Comparison of ENCODE assay signal across 20 cellular contexts in the genomic region with DNA sequence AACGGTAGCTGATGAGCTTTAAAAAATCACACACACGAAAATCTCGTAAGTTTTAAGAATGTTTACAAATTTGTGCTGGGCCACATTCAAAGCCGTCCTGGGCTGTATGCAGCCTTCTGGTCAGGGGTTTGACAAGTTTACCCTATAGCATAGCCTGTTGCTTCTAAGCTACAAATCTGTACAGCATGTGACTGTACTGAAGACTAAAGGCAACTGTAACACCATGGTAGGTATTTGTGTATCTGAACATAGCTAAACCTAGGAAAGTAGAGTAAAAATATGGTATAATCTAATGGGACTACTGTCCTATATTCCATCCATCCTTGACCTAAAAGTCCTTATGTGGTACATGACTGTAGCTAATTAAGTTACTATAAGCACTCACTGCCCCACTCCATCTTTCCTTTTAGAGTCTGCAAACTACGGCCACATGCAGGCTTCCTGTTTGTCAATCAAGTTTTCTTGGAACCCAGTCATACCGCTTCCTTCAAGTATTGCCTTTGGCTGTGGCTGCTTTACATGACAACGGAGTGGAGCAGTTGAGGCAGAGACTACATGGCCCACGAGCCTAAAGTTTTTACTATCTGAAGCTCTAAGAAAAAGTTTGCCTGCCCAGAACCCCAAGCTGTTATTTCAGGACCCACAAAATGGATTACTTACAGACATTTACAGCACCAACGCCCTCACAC. TPM values are rescaled to one million over a fixed set of nuclear protein-coding genes. Genes with fewer than 3 reads are reported as not detected.
DNase-seq lines count a peak whose midpoint lies in the region; ATAC-seq and TF ChIP-seq lines count a peak whose summit lies in the region.
"Had no signal": no experiment of that assay in that cellular context is flagged by ENCODE, and none has a peak within 500 bp of the region (broad histone marks: within the 10 kb centered on the region; RNA-seq: fewer than 3 reads in every experiment).

No MANE protein-coding gene starts in this region.

- no peaks in the 10 kb centered on the region for H3K9me3 ChIP-seq in neural progenitor cell (ENCODE audit: low read depth)
- no peaks in the 10 kb centered on the region for H3K9me3 ChIP-seq in effector memory CD4-positive, alpha-beta T cell (ENCODE audit: control insufficient read depth, low read length)
- H3K9me3 ChIP-seq: psoas muscle had no signal

- intact Hi-C loops in activated T-helper 1 cell treated with anti-CD3 and anti-CD28 coated beads, Interleukin-12 subunit alpha, Interleukin-12 subunit beta, Interleukin-2, Interleukin-4 antibody, amounts not matched to agents 30 ng/mL and 10 ng/mL and 1 ng/mL, durations not matched to agents 14 hours and 24 hours and 36 hours (cut with micrococcal nuclease): loop anchor here (5.0 kb wide), 1 partner anchor 219 kb away; no protein-coding TSS in a partner anchor

- H3K4me3 ChIP-seq in neural progenitor cell: no peak overlapping the region
- no peak overlapping the region for H3K4me3 ChIP-seq in effector memory CD4-positive, alpha-beta T cell (ENCODE audit: insufficient read depth, low read depth, low read length, poor library complexity, severe bottlenecking)
- H3K4me3 ChIP-seq: psoas muscle had no signal

- peak overlapping the region; percentile 97 for H3K27ac Mint-ChIP-seq in activated CD4-positive, alpha-beta T cell treated with anti-CD3 and anti-CD28 coated beads, Interleukin-2, amount 10 ng/mL, durations not matched to agents 7 days and 5 days
- H3K27ac Mint-ChIP-seq in activated T-helper 1 cell treated with anti-CD3 and anti-CD28 coated beads, Interleukin-12 subunit alpha, Interleukin-12 subunit beta, Interleukin-2, Interleukin-4 antibody, amounts not matched to agents 30 ng/mL and 10 ng/mL and 1 ng/mL, durations not matched to agents 14 hours and 24 hours and 36 hours: peak overlapping the region; percentile 97
- H3K27ac Mint-ChIP-seq in neural progenitor cell: peak overlapping the region; percentile 51
- H3K27ac Mint-ChIP-seq: activated naive CD8-positive, alpha-beta T cell; nephron; type B pancreatic cell had no signal

- H3K9me3 Mint-ChIP-seq in activated CD4-positive, alpha-beta T cell treated with anti-CD3 and anti-CD28 coated beads, Interleukin-2, amount 10 ng/mL, durations not matched to agents 7 days and 5 days: peaks cover 6% of the 10 kb centered on the region
- H3K9me3 Mint-ChIP-seq in activated T-helper 1 cell treated with anti-CD3 and anti-CD28 coated beads, Interleukin-12 subunit alpha, Interleukin-12 subunit beta, Interleukin-2, Interleukin-4 antibody, amounts not matched to agents 30 ng/mL and 10 ng/mL and 1 ng/mL, durations not matched to agents 14 hours and 24 hours and 36 hours: peaks cover 7% of the 10 kb centered on the region
- no peaks in the 10 kb centered on the region for H3K9me3 Mint-ChIP-seq in neural progenitor cell
- H3K9me3 Mint-ChIP-seq: nephron, type B pancreatic cell had no signal

- peaks cover 50% of the 10 kb centered on the region for H3K4me1 Mint-ChIP-seq in activated CD4-positive, alpha-beta T cell treated with anti-CD3 and anti-CD28 coated beads, Interleukin-2, amount 10 ng/mL, durations not matched to agents 7 days and 5 days
- peaks cover 75% of the 10 kb centered on the region for H3K4me1 Mint-ChIP-seq in activated T-helper 1 cell treated with anti-CD3 and anti-CD28 coated beads, Interleukin-12 subunit alpha, Interleukin-12 subunit beta, Interleukin-2, Interleukin-4 antibody, amounts not matched to agents 30 ng/mL and 10 ng/mL and 1 ng/mL, durations not matched to agents 14 hours and 24 hours and 36 hours (ENCODE audit: low read depth)
- peaks cover 52% of the 10 kb centered on the region for H3K4me1 Mint-ChIP-seq in neural progenitor cell

- H3K36me3 Mint-ChIP-seq in activated CD4-positive, alpha-beta T cell treated with anti-CD3 and anti-CD28 coated beads, Interleukin-2, amount 10 ng/mL, durations not matched to agents 7 days and 5 days (ENCODE audit: low read depth): peaks cover 19% of the 10 kb centered on the region
- peaks cover 51% of the 10 kb centered on the region for H3K36me3 Mint-ChIP-seq in activated T-helper 1 cell treated with anti-CD3 and anti-CD28 coated beads, Interleukin-12 subunit alpha, Interleukin-12 subunit beta, Interleukin-2, Interleukin-4 antibody, amounts not matched to agents 30 ng/mL and 10 ng/mL and 1 ng/mL, durations not matched to agents 14 hours and 24 hours and 36 hours (ENCODE audit: low read depth)
- H3K36me3 Mint-ChIP-seq in neural progenitor cell: no peaks in the 10 kb centered on the region

- H3K27me3 Mint-ChIP-seq in activated CD4-positive, alpha-beta T cell treated with anti-CD3 and anti-CD28 coated beads, Interleukin-2, amount 10 ng/mL, durations not matched to agents 7 days and 5 days: peaks cover 28% of the 10 kb centered on the region
- H3K27me3 Mint-ChIP-seq in activated T-helper 1 cell treated with anti-CD3 and anti-CD28 coated beads, Interleukin-12 subunit alpha, Interleukin-12 subunit beta, Interleukin-2, Interleukin-4 antibody, amounts not matched to agents 30 ng/mL and 10 ng/mL and 1 ng/mL, durations not matched to agents 14 hours and 24 hours and 36 hours (ENCODE audit: insufficient read depth): peaks cover 13% of the 10 kb centered on the region
- peaks cover 26% of the 10 kb centered on the region for H3K27me3 Mint-ChIP-seq in neural progenitor cell (ENCODE audit: insufficient read depth, low read depth)

- no peaks in the 10 kb centered on the region for H3F3A ChIP-seq in neural progenitor cell (ENCODE audit: low read depth)

- no peak overlapping the region for H2AFZ ChIP-seq in neural progenitor cell (replicated peaks)

- no peak for ATAC-seq in HG03378 (IDR thresholded peaks at IDR 0.05; ENCODE audit: unreplicated experiment)
- ATAC-seq: psoas muscle, SK-N-SH treated with all-trans-retinoic acid at 6 μM for 48 hours had no signal

- TF ChIP-seq CTCF in neural progenitor cell (IDR thresholded peaks at IDR 0.05): no peak

- no peaks in the 10 kb centered on the region for H4K20me1 ChIP-seq in neural progenitor cell (ENCODE audit: low read depth)

- peaks cover 6% of the 10 kb centered on the region for H3K4me1 ChIP-seq in neural progenitor cell
- no peaks in the 10 kb centered on the region for H3K4me1 ChIP-seq in effector memory CD4-positive, alpha-beta T cell (ENCODE audit: control insufficient read depth, insufficient read depth, low read length, poor library complexity, severe bottlenecking)

- no peak overlapping the region for H3K27ac ChIP-seq in neural progenitor cell
- H3K27ac ChIP-seq in effector memory CD4-positive, alpha-beta T cell (ENCODE audit: insufficient read depth, low read length, poor library complexity, severe bottlenecking): no peak overlapping the region
- H3K27ac ChIP-seq: brain microvascular endothelial cell, psoas muscle had no signal

- H3K27me3 ChIP-seq in neural progenitor cell: peaks cover 73% of the 10 kb centered on the region
- peaks cover 5% of the 10 kb centered on the region for H3K27me3 ChIP-seq in effector memory CD4-positive, alpha-beta T cell (replicated peaks; ENCODE audit: control insufficient read depth, insufficient read depth, low read length, poor library complexity, severe bottlenecking)
- H3K27me3 ChIP-seq: brain microvascular endothelial cell had no signal

- DNase-seq in activated CD4-positive, alpha-beta T cell treated with anti-CD3 and anti-CD28 coated beads, Interleukin-2, amount 10 ng/mL, durations not matched to agents 7 days and 5 days: peak; percentile 43
- DNase-seq in activated CD4-positive, alpha-beta T cell treated with anti-CD3 and anti-CD28 coated beads, Interleukin-2, amount 50 U/mL, for 1 hour: no peak
- DNase-seq in NCI-H226 (peak; percentile 43), neural progenitor cell (ENCODE audit: low spot score) (no peak), foreskin melanocyte (no peak)
- peak; percentile 27 for DNase-seq in activated T-helper 1 cell treated with anti-CD3 and anti-CD28 coated beads, Interleukin-12 subunit alpha, Interleukin-12 subunit beta, Interleukin-2, Interleukin-4 antibody, amounts not matched to agents 30 ng/mL and 10 ng/mL and 1 ng/mL, durations not matched to agents 14 hours and 24 hours and 36 hours (ENCODE audit: low spot score)
- no peak for DNase-seq in effector memory CD4-positive, alpha-beta T cell
- DNase-seq: brain microvascular endothelial cell, DMS79, NCI-H1436, NCI-H2171, NCI-H748 treated with DMSO at 0.1 percent for 48 hours had no signal

- H3K9ac ChIP-seq in neural progenitor cell: no peak overlapping the region

- CTCF ChIA-PET in activated CD4-positive, alpha-beta T cell treated with anti-CD3 and anti-CD28 coated beads, Interleukin-2, amount 10 ng/mL, durations not matched to agents 7 days and 5 days (lab: Charles Lee): interaction anchor here (0.7 to 3.0 kb wide), 7 partner anchors 10 to 81 kb away, joined by 3 to 10 read pairs (median 5); no protein-coding TSS in a partner anchor

- no peak overlapping the region for H3K4me2 ChIP-seq in neural progenitor cell

- peak overlapping the region; percentile 45 for H3K4me3 Mint-ChIP-seq in activated CD4-positive, alpha-beta T cell treated with anti-CD3 and anti-CD28 coated beads, Interleukin-2, amount 10 ng/mL, durations not matched to agents 7 days and 5 days
- H3K4me3 Mint-ChIP-seq in activated T-helper 1 cell treated with anti-CD3 and anti-CD28 coated beads, Interleukin-12 subunit alpha, Interleukin-12 subunit beta, Interleukin-2, Interleukin-4 antibody, amounts not matched to agents 30 ng/mL and 10 ng/mL and 1 ng/mL, durations not matched to agents 14 hours and 24 hours and 36 hours: peak overlapping the region; percentile 67
- H3K4me3 Mint-ChIP-seq in neural progenitor cell: no peak overlapping the region
- H3K4me3 Mint-ChIP-seq: activated naive CD8-positive, alpha-beta T cell; nephron; type B pancreatic cell had no signal

- H3K36me3 ChIP-seq in neural progenitor cell: no peaks in the 10 kb centered on the region
- H3K36me3 ChIP-seq in effector memory CD4-positive, alpha-beta T cell (ENCODE audit: control insufficient read depth, insufficient read depth, low read length): no peaks in the 10 kb centered on the region
- H3K36me3 ChIP-seq: brain microvascular endothelial cell had no signal

- POLR2A ChIA-PET in activated CD4-positive, alpha-beta T cell treated with anti-CD3 and anti-CD28 coated beads, Interleukin-2, amount 10 ng/mL, durations not matched to agents 7 days and 5 days (lab: Charles Lee): no interaction called here

- no peaks in the 10 kb centered on the region for H3K79me2 ChIP-seq in neural progenitor cell (ENCODE audit: low read depth)

RNA-seq across cellular contexts. Expression of a gene that starts 18.5 kb away (rescaled TPM):
- total RNA-seq in activated CD4-positive, alpha-beta T cell treated with anti-CD3 and anti-CD28 coated beads, Interleukin-2, amount 10 ng/mL, durations not matched to agents 7 days and 5 days: 1 to 10 TPM; 2.2 to 2.5 TPM
- total RNA-seq in activated T-helper 1 cell treated with anti-CD3 and anti-CD28 coated beads, Interleukin-12 subunit alpha, Interleukin-12 subunit beta, Interleukin-2, Interleukin-4 antibody, amounts not matched to agents 30 ng/mL and 10 ng/mL and 1 ng/mL, durations not matched to agents 14 hours and 24 hours and 36 hours: 15.5 and 21.2 TPM in 2 replicates
- 3.2 TPM in 1 of 2 replicates, not detected in the other for total RNA-seq in neural progenitor cell (ENCODE audit: low replicate concordance)

RNA-seq across cellular contexts. Expression of a gene that starts 22.9 kb away (rescaled TPM):
- total RNA-seq in activated CD4-positive, alpha-beta T cell treated with anti-CD3 and anti-CD28 coated beads, Interleukin-2, amount 10 ng/mL, durations not matched to agents 7 days and 5 days: not detected
- total RNA-seq in activated T-helper 1 cell treated with anti-CD3 and anti-CD28 coated beads, Interleukin-12 subunit alpha, Interleukin-12 subunit beta, Interleukin-2, Interleukin-4 antibody, amounts not matched to agents 30 ng/mL and 10 ng/mL and 1 ng/mL, durations not matched to agents 14 hours and 24 hours and 36 hours: 0.73 and 0.93 TPM in 2 replicates
- total RNA-seq in neural progenitor cell (ENCODE audit: low replicate concordance): not detected in 2 replicates
- total RNA-seq: A673, lung microvascular endothelial cell had no signal

RNA-seq across cellular contexts. Expression of a gene that starts 39.8 kb away (rescaled TPM):
- total RNA-seq in activated CD4-positive, alpha-beta T cell treated with anti-CD3 and anti-CD28 coated beads, Interleukin-2, amount 10 ng/mL, durations not matched to agents 7 days and 5 days: not detected
- not detected in 2 replicates for total RNA-seq in activated T-helper 1 cell treated with anti-CD3 and anti-CD28 coated beads, Interleukin-12 subunit alpha, Interleukin-12 subunit beta, Interleukin-2, Interleukin-4 antibody, amounts not matched to agents 30 ng/mL and 10 ng/mL and 1 ng/mL, durations not matched to agents 14 hours and 24 hours and 36 hours
- total RNA-seq in neural progenitor cell (ENCODE audit: low replicate concordance): 0.09 TPM in 1 of 2 replicates, not detected in the other
- total RNA-seq: lung microvascular endothelial cell, psoas muscle had no signal

RNA-seq across cellular contexts. Expression of a gene that starts 59.7 kb away (rescaled TPM):
- total RNA-seq in activated CD4-positive, alpha-beta T cell treated with anti-CD3 and anti-CD28 coated beads, Interleukin-2, amount 10 ng/mL, durations not matched to agents 7 days and 5 days: not detected
- total RNA-seq in activated T-helper 1 cell treated with anti-CD3 and anti-CD28 coated beads, Interleukin-12 subunit alpha, Interleukin-12 subunit beta, Interleukin-2, Interleukin-4 antibody, amounts not matched to agents 30 ng/mL and 10 ng/mL and 1 ng/mL, durations not matched to agents 14 hours and 24 hours and 36 hours: not detected in 2 replicates
- total RNA-seq in neural progenitor cell (ENCODE audit: low replicate concordance): 0.12 TPM in 1 of 2 replicates, not detected in the other

Comparison
In these comparisons a context has a peak if more than half of its experiments do, and no peak if none do; other contexts are left out.
1. DNase-seq: peak in activated CD4-positive, alpha-beta T cell treated with anti-CD3 and anti-CD28 coated beads, Interleukin-2, amount 10 ng/mL, durations not matched to agents 7 days and 5 days (single experiment), NCI-H226 (single experiment) and activated T-helper 1 cell treated with anti-CD3 and anti-CD28 coated beads, Interleukin-12 subunit alpha, Interleukin-12 subunit beta, Interleukin-2, Interleukin-4 antibody, amounts not matched to agents 30 ng/mL and 10 ng/mL and 1 ng/mL, durations not matched to agents 14 hours and 24 hours and 36 hours (single experiment); none in activated CD4-positive, alpha-beta T cell treated with anti-CD3 and anti-CD28 coated beads, Interleukin-2, amount 50 U/mL, for 1 hour (single experiment), neural progenitor cell (single experiment), foreskin melanocyte (single experiment) and effector memory CD4-positive, alpha-beta T cell (0 of 3).
2. Peak in every context shown above with its lines, with median percentiles within 50 percentile points of each other: H3K27ac Mint-ChIP-seq.